13 cellular contexts compared by ENCODE assay signal in the genomic region with DNA sequence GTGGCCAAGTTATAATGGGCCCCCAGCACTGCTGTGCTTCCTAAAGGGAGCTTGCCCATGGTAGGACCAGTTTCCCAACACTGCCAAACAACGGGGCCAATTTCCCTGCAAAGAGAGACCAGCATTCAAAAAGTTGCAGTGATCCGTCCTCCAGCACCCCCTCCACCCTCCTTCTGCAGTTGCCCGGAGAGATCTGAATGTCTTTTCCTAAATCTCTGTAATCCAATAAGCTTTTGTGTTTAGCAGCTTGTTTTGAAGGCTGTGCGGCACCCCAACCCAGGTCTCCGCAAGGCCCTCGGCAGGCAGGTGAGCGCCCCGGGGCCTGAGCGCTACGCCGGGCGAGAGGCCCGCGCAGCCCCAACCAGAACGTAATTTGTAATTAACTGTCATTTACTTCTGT.
"Had no signal": no experiment of that assay in that cellular context is flagged by ENCODE, and none has a peak within 500 bp of the region (broad histone marks: within the 10 kb centered on the region; RNA-seq: fewer than 3 reads in every experiment).

No MANE protein-coding gene starts in this region.

- H3K4me3 ChIP-seq: esophagus muscularis mucosa, left ventricle myocardium inferior, skin epidermis, tibial nerve had no signal

- H3K9ac ChIP-seq: parathyroid adenoma had no signal

- DNase-seq: activated CD4-positive, alpha-beta T cell treated with anti-CD3 and anti-CD28 coated beads, Interleukin-2, amount 10 ng/mL, durations not matched to agents 24 days and 14 days; activated naive CD4-positive, alpha-beta T cell treated with anti-CD3 and anti-CD28 coated beads, Interleukin-2, amount 10 ng/mL, durations not matched to agents 7 days and 5 days; activated T-cell treated with anti-CD3 and anti-CD28 coated beads for 4 hours; cerebellar nuclear complex; dermis blood vessel endothelial cell; glutamatergic neuron; left ventricle myocardium inferior had no signal

- H3K36me3 ChIP-seq: esophagus muscularis mucosa, left ventricle myocardium inferior, tibial nerve had no signal

- H3K4me1 ChIP-seq: esophagus muscularis mucosa, left ventricle myocardium inferior, parathyroid adenoma had no signal

- ATAC-seq: activated T-helper 17 cell treated with anti-CD3 and anti-CD28 coated beads, Interleukin-2, amount 50 U/mL, for 72 hours; SK-N-SH treated with all-trans-retinoic acid at 6 μM for 48 hours had no signal

- H3K9me3 ChIP-seq: esophagus muscularis mucosa, left ventricle myocardium inferior had no signal

- H2AFZ ChIP-seq: parathyroid adenoma had no signal

- H3K27ac ChIP-seq: esophagus muscularis mucosa, left ventricle myocardium inferior, parathyroid adenoma, skin epidermis, tibial nerve had no signal
